Comparison of ENCODE assay signal across 29 cellular contexts in genomic region chr16:58040945-58041627, GRCh38.
"Had no signal": no experiment of that assay in that cellular context is flagged by ENCODE, and none has a peak within 500 bp of the region (broad histone marks: within the 10 kb centered on the region; RNA-seq: fewer than 3 reads in every experiment).

No MANE protein-coding gene starts in this region.

- FAIRE-seq: bronchial epithelial cell had no signal

- H3K36me3 ChIP-seq: ascending aorta, SJCRH30 had no signal

- H3K27me3 ChIP-seq: ascending aorta, body of pancreas, SJCRH30 had no signal

- ATAC-seq: activated CD8-positive, alpha-beta memory T cell treated with anti-CD3 and anti-CD28 coated beads, Interleukin-2, amount 10 ng/mL, durations not matched to agents 7 days and 5 days; activated naive CD4-positive, alpha-beta T cell treated with anti-CD3 and anti-CD28 coated beads, Interleukin-2, amount 50 U/mL, for 72 hours; activated naive CD8-positive, alpha-beta T cell treated with anti-CD3 and anti-CD28 coated beads, Interleukin-2, amount 50 U/mL, for 24 hours; body of pancreas; Panc1 had no signal

- H3K4me1 ChIP-seq: ascending aorta, SJCRH30 had no signal

- DNase-seq: activated B cell treated with CpG ODN at 0.5 μM for 24 hours; activated CD4-positive, alpha-beta T cell treated with anti-CD3 and anti-CD28 coated beads for 1 hour; activated CD4-positive, alpha-beta T cell treated with anti-CD3 and anti-CD28 coated beads, Interleukin-2, amount 10 ng/mL, durations not matched to agents 24 days and 14 days; activated CD4-positive, alpha-beta T cell treated with anti-CD3 and anti-CD28 coated beads, Interleukin-2, amount 50 U/mL, for 48 hours; activated CD8-positive, alpha-beta memory T cell treated with anti-CD3 and anti-CD28 coated beads, Interleukin-2, amount 10 ng/mL, durations not matched to agents 7 days and 5 days; activated effector memory CD4-positive, alpha-beta T cell treated with Interleukin-2 at 50 U/mL for 16 hours; activated naive CD4-positive, alpha-beta T cell; activated naive CD8-positive, alpha-beta T cell treated with anti-CD3 and anti-CD28 coated beads, Interleukin-2, amount 50 U/mL, for 24 hours; activated T-cell treated with anti-CD3 and anti-CD28 coated beads, Interleukin-2, amount 50 U/mL, for 24 hours; amniotic stem cell; body of pancreas; Kasumi-1; KBM-7; NCI-H1092; NCI-H1417; NCI-H1930; NCI-H2171; NCI-H226; NCI-H510A; NCI-H526 treated with DMSO at 0.1 percent for 48 hours; NCI-H82; OCI-M1; Right ventricle myocardium superior; SJCRH30 had no signal

- H3K27ac ChIP-seq: ascending aorta, body of pancreas, RWPE1, SJCRH30 had no signal

- H3K9me3 ChIP-seq: ascending aorta, body of pancreas, SJCRH30 had no signal

- H3K4me3 ChIP-seq: ascending aorta, body of pancreas, SJCRH30 had no signal
